In the genomic region with DNA sequence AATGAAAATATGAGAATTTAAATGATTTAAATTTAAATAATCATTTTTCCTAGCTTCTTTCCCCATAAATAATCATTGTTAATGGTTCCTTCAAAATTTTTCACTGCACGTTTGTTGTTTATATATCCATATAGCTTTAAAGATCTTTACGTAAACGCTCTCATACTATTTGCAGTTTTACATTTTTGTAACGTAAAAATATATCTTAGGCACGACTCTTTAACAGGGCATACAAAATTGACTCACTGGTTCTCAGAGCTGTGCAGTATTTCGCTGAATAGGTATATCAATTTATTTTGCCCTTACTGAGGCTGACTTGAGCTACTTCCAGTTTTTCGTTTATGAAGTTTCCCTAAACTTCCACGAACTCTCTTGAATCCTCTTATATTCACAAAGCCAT, we compare ENCODE assay signal across 35 cellular contexts.
"Had no signal": no experiment of that assay in that cellular context is flagged by ENCODE, and none has a peak within 500 bp of the region (broad histone marks: within the 10 kb centered on the region; RNA-seq: fewer than 3 reads in every experiment).

No MANE protein-coding gene starts in this region.

- H3K27me3 ChIP-seq: MG63 had no signal

- H3K36me3 ChIP-seq: MG63 had no signal

- DNase-seq: Karpas-422, Kasumi-1, MG63, MM.1S, MV-4-11, NCI-H1048, NCI-H1092, NCI-H1092 treated with DMSO at 0.1 percent for 48 hours, NCI-H1105, NCI-H1105 treated with DMSO at 0.1 percent for 48 hours, NCI-H1417, NCI-H1417 treated with DMSO at 0.1 percent for 48 hours, NCI-H1436, NCI-H1436 treated with DMSO at 0.1 percent for 48 hours, NCI-H146, NCI-H1694, NCI-H1694 treated with DMSO at 0.1 percent for 48 hours, NCI-H187, NCI-H187 treated with DMSO at 0.1 percent for 48 hours, NCI-H1930, NCI-H2029, NCI-H2029 treated with DMSO at 0.1 percent for 48 hours, NCI-H2081, NCI-H2081 treated with DMSO at 0.1 percent for 48 hours, NCI-H2107, NCI-H2171, NCI-H2171 treated with DMSO at 0.1 percent for 48 hours, NCI-H2227 treated with DMSO at 0.1 percent for 48 hours, NCI-H226, NCI-H345, NCI-H446, NCI-H446 treated with DMSO at 0.1 percent for 48 hours, NCI-H510A, NCI-H510A treated with DMSO at 0.1 percent for 48 hours, NCI-H524 had no signal

- H3K4me3 ChIP-seq: MG63 had no signal

- H3K9me3 ChIP-seq: MG63 had no signal
